9 cellular contexts compared by ENCODE assay signal in genomic region chr7:105006367-105007139, GRCh38. TPM values are rescaled to one million over a fixed set of nuclear protein-coding genes. Genes with fewer than 3 reads are reported as not detected.
DNase-seq lines count a peak whose midpoint lies in the region; ATAC-seq, FAIRE-seq and TF ChIP-seq lines count a peak whose summit lies in the region.
"Had no signal": no experiment of that assay in that cellular context is flagged by ENCODE, and none has a peak within 500 bp of the region (broad histone marks: within the 10 kb centered on the region; RNA-seq: fewer than 3 reads in every experiment).

No MANE protein-coding gene starts in this region.

- peaks cover 35% of the 10 kb centered on the region for H3K4me1 Mint-ChIP-seq in astrocyte (ENCODE audit: low read depth, unreplicated experiment)

- peak overlapping the region; percentile 26 for H3K27ac Mint-ChIP-seq in astrocyte (ENCODE audit: unreplicated experiment)

- no peak for DNase-seq in HEK293T (ENCODE audit: extremely low spot score)
- DNase-seq in astrocyte (ENCODE audit: low read depth) = no peak
- DNase-seq in stimulated activated CD4-positive, alpha-beta T cell treated with anti-CD3 and anti-CD28 coated beads, Interleukin-4, amount 100 ng/mL, for 24 hours = no peak
- no peak for DNase-seq in NCI-H446 treated with DMSO at 0.1 percent for 48 hours (lab: John Stamatoyannopoulos, UW)
- DNase-seq: ovary had no signal

- H3K27me3 ChIP-seq in ACC112 (ENCODE audit: insufficient read depth, low read length) (no peaks in the 10 kb centered on the region), astrocyte (ENCODE audit: insufficient read depth, low read length) (no peaks in the 10 kb centered on the region), mucosa of rectum (ENCODE audit: control insufficient read depth in 2 of 2, insufficient read depth in 2 of 2, low read length in 2 of 2) (no peaks in the 10 kb centered on the region)
- H3K27me3 ChIP-seq: ovary had no signal

- H3K9me3 Mint-ChIP-seq in astrocyte (ENCODE audit: unreplicated experiment) = no peaks in the 10 kb centered on the region

- H3K36me3 Mint-ChIP-seq in astrocyte (ENCODE audit: low read depth, unreplicated experiment) = no peaks in the 10 kb centered on the region

- POLR2A ChIA-PET in HEK293T (lab: Yijun Ruan, JAX) = interaction anchor here (1.0 to 1.1 kb wide), 2 partner anchors 18 to 23 kb away, joined by 3 to 4 read pairs; no protein-coding TSS in a partner anchor

- no peak for TF ChIP-seq CTCF in astrocyte (IDR thresholded peaks at IDR 0.05; ENCODE audit: insufficient read depth, low read depth, low read length)

- H3K4me1 ChIP-seq in ACC112 (ENCODE audit: control insufficient read depth, insufficient read depth, low read length, unreplicated experiment) (peaks cover 53% of the 10 kb centered on the region), astrocyte (ENCODE audit: insufficient read depth, low read length) (peaks cover 33% of the 10 kb centered on the region), mucosa of rectum (ENCODE audit: control insufficient read depth in 2 of 2, insufficient read depth in 2 of 2, low read length in 2 of 2) (peaks cover 68 to 72% of the 10 kb centered on the region in 2 donors)

- no peak for FAIRE-seq in astrocyte (lab: Jason Lieb, UNC)

- peak overlapping the region; percentile 32 for H3K27ac ChIP-seq in ACC112 (ENCODE audit: low read depth, low read length)
- H3K27ac ChIP-seq in astrocyte (ENCODE audit: low read depth, low read length) = peak overlapping the region; percentile 1
- peak overlapping the region; percentile 80 to 85 for H3K27ac ChIP-seq in mucosa of rectum (ENCODE audit: low read depth in 2 of 2, low read length in 2 of 2)
- H3K27ac ChIP-seq: ovary had no signal

- no peaks in the 10 kb centered on the region for H3K9me3 ChIP-seq in astrocyte (ENCODE audit: insufficient read depth, low read depth, low read length)
- H3K9me3 ChIP-seq in mucosa of rectum (ENCODE audit: control insufficient read depth in 2 of 2, low read length in 2 of 2) = no peaks in the 10 kb centered on the region
- H3K9me3 ChIP-seq: ovary had no signal

- peaks cover 98% of the 10 kb centered on the region for H3K79me2 ChIP-seq in ACC112 (ENCODE audit: control insufficient read depth, insufficient read depth, low read length, unreplicated experiment)
- H3K79me2 ChIP-seq in astrocyte (ENCODE audit: insufficient read depth, low read length) = no peaks in the 10 kb centered on the region

- no peak overlapping the region for H2AFZ ChIP-seq in ACC112 (ENCODE audit: low read length, unreplicated experiment)
- no peak overlapping the region for H2AFZ ChIP-seq in astrocyte (ENCODE audit: low read depth, low read length)

- peaks cover 99% of the 10 kb centered on the region for H4K20me1 ChIP-seq in astrocyte (ENCODE audit: insufficient read depth, low read length)

- ATAC-seq in GM18505 (IDR thresholded peaks at IDR 0.05; ENCODE audit: unreplicated experiment) = no peak
- no peak for ATAC-seq in GM21423 (IDR thresholded peaks at IDR 0.05; ENCODE audit: unreplicated experiment)

- no peaks in the 10 kb centered on the region for H3K27me3 Mint-ChIP-seq in astrocyte (ENCODE audit: low read depth, unreplicated experiment)

- no peak overlapping the region for H3K4me3 ChIP-seq in ACC112 (ENCODE audit: low read depth, low read length)
- no peak overlapping the region for H3K4me3 ChIP-seq in astrocyte (ENCODE audit: insufficient read depth, low read depth, low read length)
- peak overlapping the region in 1 of 2 donors; percentile 38 for H3K4me3 ChIP-seq in mucosa of rectum (ENCODE audit: low read length in 2 of 2)
- H3K4me3 ChIP-seq: ovary had no signal

- H3K9ac ChIP-seq in astrocyte (ENCODE audit: low read length) (no peak overlapping the region), mucosa of rectum (ENCODE audit: low read depth in 1 of 2, low read length in 2 of 2) (peak overlapping the region; percentile 44 to 45)

- H3K36me3 ChIP-seq in ACC112 (ENCODE audit: insufficient read depth, low read length) = peaks cover 20% of the 10 kb centered on the region; the same call in 1 of the 2 replicates
- peaks cover 3% of the 10 kb centered on the region for H3K36me3 ChIP-seq in astrocyte (ENCODE audit: insufficient read depth, low read length)
- H3K36me3 ChIP-seq in mucosa of rectum (ENCODE audit: control insufficient read depth in 2 of 2, insufficient read depth in 2 of 2, low read length in 2 of 2) = no peaks in the 10 kb centered on the region
- H3K36me3 ChIP-seq: ovary had no signal

- peak overlapping the region; percentile 50 for H3K4me3 Mint-ChIP-seq in astrocyte (ENCODE audit: unreplicated experiment)

- TF ChIP-seq POLR2A in GM18505 (IDR thresholded peaks at IDR 0.05; ENCODE audit: borderline replicate concordance, extremely low read depth, insufficient read depth, insufficient read length) = no peak

- H3K4me2 ChIP-seq in astrocyte (ENCODE audit: low read length) = peak overlapping the region; percentile 3

- CTCF ChIA-PET in HEK293T (lab: Yijun Ruan, JAX) = interaction anchor here (0.6 to 1.1 kb wide), 3 partner anchors 16 to 27 kb away, joined by 3 to 4 read pairs (median 4); no protein-coding TSS in a partner anchor

TF ChIP-seq in HEK293T, 16 proteins besides CTCF, POLR2A, EP300 and RAD21:
- TF ChIP-seq HDGF (IDR thresholded peaks at IDR 0.05; ENCODE audit: borderline replicate concordance) (no peak), ARNT (IDR thresholded peaks at IDR 0.05) (no peak), ZNF384 (IDR thresholded peaks at IDR 0.05) (peak; percentile 93)

RNA-seq across cellular contexts. Expression of gene KMT2E, which starts 7.5 kb away (rescaled TPM):
- total RNA-seq in astrocyte = 57.4 and 62.5 TPM in 2 replicates

Comparison
In these comparisons a context has a peak if more than half of its experiments do, and no peak if none do; other contexts are left out.
1. H3K27ac ChIP-seq: peak in every context shown above with its lines; median percentile 82 in mucosa of rectum; 32 in ACC112; 1 in astrocyte.